1 cellular context compared by ENCODE assay signal in the genomic region with DNA sequence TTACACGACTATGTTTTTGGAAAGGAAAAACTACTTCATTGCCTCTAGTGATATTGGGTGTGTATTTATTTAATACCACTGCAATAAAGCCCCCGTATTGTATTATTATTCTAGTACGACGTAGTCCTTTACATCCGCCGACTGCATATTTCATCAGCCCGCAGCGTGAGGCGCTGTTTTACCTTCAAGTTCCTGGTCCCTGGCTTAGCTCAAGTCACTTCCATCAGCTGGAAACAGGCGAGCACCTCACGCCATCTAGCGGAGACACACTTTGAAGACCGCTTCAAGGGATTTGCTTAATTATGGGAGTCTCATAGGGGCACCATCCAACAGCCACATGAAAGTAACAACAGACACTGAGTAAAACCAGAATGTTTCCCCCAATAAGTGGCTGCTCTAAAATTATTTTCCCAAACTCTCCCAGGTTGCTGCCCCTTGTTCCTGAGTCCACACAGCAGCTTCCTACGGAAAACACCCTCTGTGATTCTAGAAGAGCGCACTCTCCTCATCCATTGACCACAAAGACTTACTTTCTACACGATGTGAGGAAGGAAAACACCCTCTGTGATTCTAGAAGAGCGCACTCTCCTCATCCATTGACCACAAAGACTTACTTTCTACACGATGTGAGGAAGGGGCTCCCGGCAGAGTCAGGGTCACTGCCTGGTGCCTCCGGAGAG.
TF ChIP-seq lines count a peak whose summit lies in the region.

No MANE protein-coding gene starts in this region.

TF ChIP-seq in K562, 482 proteins besides CTCF, POLR2A, EP300 and RAD21 (continued from another document and continues in another):
- TF ChIP-seq, protein P1, sequence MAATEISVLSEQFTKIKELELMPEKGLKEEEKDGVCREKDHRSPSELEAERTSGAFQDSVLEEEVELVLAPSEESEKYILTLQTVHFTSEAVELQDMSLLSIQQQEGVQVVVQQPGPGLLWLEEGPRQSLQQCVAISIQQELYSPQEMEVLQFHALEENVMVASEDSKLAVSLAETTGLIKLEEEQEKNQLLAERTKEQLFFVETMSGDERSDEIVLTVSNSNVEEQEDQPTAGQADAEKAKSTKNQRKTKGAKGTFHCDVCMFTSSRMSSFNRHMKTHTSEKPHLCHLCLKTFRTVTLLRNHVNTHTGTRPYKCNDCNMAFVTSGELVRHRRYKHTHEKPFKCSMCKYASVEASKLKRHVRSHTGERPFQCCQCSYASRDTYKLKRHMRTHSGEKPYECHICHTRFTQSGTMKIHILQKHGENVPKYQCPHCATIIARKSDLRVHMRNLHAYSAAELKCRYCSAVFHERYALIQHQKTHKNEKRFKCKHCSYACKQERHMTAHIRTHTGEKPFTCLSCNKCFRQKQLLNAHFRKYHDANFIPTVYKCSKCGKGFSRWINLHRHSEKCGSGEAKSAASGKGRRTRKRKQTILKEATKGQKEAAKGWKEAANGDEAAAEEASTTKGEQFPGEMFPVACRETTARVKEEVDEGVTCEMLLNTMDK (IDR thresholded peaks at IDR 0.05; ENCODE audit: borderline replicate concordance, insufficient read depth, low read depth, low read length, poor library complexity, severe bottlenecking): peak; percentile 50
- TF ChIP-seq GABPB1 (CRISPR knock-in tag; IDR thresholded peaks at IDR 0.05): no peak
- TF ChIP-seq ZEB2 (IDR thresholded peaks at IDR 0.05): no peak
- peak; percentile 83; the same call in 1 of the 2 replicates for TF ChIP-seq CEBPG (CRISPR knock-in tag; IDR thresholded peaks at IDR 0.05)
- TF ChIP-seq CEBPG (tag; conservative IDR thresholded peaks at IDR 0.05 in 1 of 2, IDR thresholded peaks at IDR 0.05 in 1 of 2): peak; percentile 25 to 42; a peak in 2 of 4 replicates
- TF ChIP-seq SPI1 (IDR thresholded peaks at IDR 0.05; ENCODE audit: borderline replicate concordance, low read depth, low read length): no peak
- no peak for TF ChIP-seq LARP7 (IDR thresholded peaks at IDR 0.05)
- peak; percentile 43; the same call in 1 of the 2 replicates for TF ChIP-seq MYC (IDR thresholded peaks at IDR 0.05; ENCODE audit: low read depth, low read length)
- TF ChIP-seq MYC (CRISPR knock-in tag; IDR thresholded peaks at IDR 0.05; ENCODE audit: borderline replicate concordance, low read depth): no peak
- no peak for TF ChIP-seq ZNF197 (CRISPR knock-in tag; IDR thresholded peaks at IDR 0.05; ENCODE audit: low read depth)
- no peak for TF ChIP-seq NFYB (IDR thresholded peaks at IDR 0.05; ENCODE audit: extremely low read depth, insufficient read length)
- TF ChIP-seq, protein P2, sequence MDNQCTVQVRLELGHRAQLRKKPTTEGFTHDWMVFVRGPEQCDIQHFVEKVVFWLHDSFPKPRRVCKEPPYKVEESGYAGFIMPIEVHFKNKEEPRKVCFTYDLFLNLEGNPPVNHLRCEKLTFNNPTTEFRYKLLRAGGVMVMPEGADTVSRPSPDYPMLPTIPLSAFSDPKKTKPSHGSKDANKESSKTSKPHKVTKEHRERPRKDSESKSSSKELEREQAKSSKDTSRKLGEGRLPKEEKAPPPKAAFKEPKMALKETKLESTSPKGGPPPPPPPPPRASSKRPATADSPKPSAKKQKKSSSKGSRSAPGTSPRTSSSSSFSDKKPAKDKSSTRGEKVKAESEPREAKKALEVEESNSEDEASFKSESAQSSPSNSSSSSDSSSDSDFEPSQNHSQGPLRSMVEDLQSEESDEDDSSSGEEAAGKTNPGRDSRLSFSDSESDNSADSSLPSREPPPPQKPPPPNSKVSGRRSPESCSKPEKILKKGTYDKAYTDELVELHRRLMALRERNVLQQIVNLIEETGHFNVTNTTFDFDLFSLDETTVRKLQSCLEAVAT (IDR thresholded peaks at IDR 0.05): no peak
- TF ChIP-seq DACH1 (IDR thresholded peaks at IDR 0.05; ENCODE audit: partially characterized antibody): peak; percentile 57
- TF ChIP-seq, protein P3, sequence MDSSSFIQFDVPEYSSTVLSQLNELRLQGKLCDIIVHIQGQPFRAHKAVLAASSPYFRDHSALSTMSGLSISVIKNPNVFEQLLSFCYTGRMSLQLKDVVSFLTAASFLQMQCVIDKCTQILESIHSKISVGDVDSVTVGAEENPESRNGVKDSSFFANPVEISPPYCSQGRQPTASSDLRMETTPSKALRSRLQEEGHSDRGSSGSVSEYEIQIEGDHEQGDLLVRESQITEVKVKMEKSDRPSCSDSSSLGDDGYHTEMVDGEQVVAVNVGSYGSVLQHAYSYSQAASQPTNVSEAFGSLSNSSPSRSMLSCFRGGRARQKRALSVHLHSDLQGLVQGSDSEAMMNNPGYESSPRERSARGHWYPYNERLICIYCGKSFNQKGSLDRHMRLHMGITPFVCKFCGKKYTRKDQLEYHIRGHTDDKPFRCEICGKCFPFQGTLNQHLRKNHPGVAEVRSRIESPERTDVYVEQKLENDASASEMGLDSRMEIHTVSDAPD (CRISPR knock-in tag; IDR thresholded peaks at IDR 0.05): no peak
- TF ChIP-seq, protein P4, sequence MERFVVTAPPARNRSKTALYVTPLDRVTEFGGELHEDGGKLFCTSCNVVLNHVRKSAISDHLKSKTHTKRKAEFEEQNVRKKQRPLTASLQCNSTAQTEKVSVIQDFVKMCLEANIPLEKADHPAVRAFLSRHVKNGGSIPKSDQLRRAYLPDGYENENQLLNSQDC (CRISPR knock-in tag; IDR thresholded peaks at IDR 0.05): no peak
- TF ChIP-seq EHMT2 (IDR thresholded peaks at IDR 0.05): no peak
- TF ChIP-seq RBM17 (IDR thresholded peaks at IDR 0.05; ENCODE audit: borderline replicate concordance, low read depth, low read length): no peak
- no peak for TF ChIP-seq HNRNPUL1 (IDR thresholded peaks at IDR 0.05; ENCODE audit: low read length)
- TF ChIP-seq PURB (CRISPR knock-in tag; IDR thresholded peaks at IDR 0.05; ENCODE audit: low read depth): no peak
- no peak for TF ChIP-seq ZNF778 (CRISPR knock-in tag; IDR thresholded peaks at IDR 0.05)
- peak in 1 of 2 experiments; percentile 54; a peak in 1 of 4 replicates for TF ChIP-seq MAZ (CRISPR knock-in tag; conservative IDR thresholded peaks at IDR 0.05 in 1 of 2, IDR thresholded peaks at IDR 0.05 in 1 of 2)
- TF ChIP-seq, protein P5, sequence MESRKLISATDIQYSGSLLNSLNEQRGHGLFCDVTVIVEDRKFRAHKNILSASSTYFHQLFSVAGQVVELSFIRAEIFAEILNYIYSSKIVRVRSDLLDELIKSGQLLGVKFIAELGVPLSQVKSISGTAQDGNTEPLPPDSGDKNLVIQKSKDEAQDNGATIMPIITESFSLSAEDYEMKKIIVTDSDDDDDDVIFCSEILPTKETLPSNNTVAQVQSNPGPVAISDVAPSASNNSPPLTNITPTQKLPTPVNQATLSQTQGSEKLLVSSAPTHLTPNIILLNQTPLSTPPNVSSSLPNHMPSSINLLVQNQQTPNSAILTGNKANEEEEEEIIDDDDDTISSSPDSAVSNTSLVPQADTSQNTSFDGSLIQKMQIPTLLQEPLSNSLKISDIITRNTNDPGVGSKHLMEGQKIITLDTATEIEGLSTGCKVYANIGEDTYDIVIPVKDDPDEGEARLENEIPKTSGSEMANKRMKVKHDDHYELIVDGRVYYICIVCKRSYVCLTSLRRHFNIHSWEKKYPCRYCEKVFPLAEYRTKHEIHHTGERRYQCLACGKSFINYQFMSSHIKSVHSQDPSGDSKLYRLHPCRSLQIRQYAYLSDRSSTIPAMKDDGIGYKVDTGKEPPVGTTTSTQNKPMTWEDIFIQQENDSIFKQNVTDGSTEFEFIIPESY (CRISPR knock-in tag; IDR thresholded peaks at IDR 0.05): no peak
- no peak for TF ChIP-seq MAFF (IDR thresholded peaks at IDR 0.05; ENCODE audit: low read length)
- TF ChIP-seq, protein P6, sequence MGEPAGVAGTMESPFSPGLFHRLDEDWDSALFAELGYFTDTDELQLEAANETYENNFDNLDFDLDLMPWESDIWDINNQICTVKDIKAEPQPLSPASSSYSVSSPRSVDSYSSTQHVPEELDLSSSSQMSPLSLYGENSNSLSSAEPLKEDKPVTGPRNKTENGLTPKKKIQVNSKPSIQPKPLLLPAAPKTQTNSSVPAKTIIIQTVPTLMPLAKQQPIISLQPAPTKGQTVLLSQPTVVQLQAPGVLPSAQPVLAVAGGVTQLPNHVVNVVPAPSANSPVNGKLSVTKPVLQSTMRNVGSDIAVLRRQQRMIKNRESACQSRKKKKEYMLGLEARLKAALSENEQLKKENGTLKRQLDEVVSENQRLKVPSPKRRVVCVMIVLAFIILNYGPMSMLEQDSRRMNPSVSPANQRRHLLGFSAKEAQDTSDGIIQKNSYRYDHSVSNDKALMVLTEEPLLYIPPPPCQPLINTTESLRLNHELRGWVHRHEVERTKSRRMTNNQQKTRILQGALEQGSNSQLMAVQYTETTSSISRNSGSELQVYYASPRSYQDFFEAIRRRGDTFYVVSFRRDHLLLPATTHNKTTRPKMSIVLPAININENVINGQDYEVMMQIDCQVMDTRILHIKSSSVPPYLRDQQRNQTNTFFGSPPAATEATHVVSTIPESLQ (CRISPR knock-in tag; IDR thresholded peaks at IDR 0.05): no peak
- no peak for TF ChIP-seq ZNF668 (CRISPR knock-in tag; IDR thresholded peaks at IDR 0.05)
- peak; percentile 91 for TF ChIP-seq SMC3 (conservative IDR thresholded peaks at IDR 0.05; ENCODE audit: insufficient read depth, low read depth, low read length)
- no peak for TF ChIP-seq RFX7 (CRISPR knock-in tag; IDR thresholded peaks at IDR 0.05)
- peak; percentile 63; the same call in 1 of the 2 replicates for TF ChIP-seq STAG1 (CRISPR knock-in tag; IDR thresholded peaks at IDR 0.05; ENCODE audit: borderline replicate concordance)
- TF ChIP-seq HNRNPH1 (optimal IDR thresholded peaks at IDR 0.05; ENCODE audit: low read depth, low read length): no peak
- no peak for TF ChIP-seq ZNF717 (CRISPR knock-in tag; IDR thresholded peaks at IDR 0.05)
- peak; percentile 4 for TF ChIP-seq MEIS2 (IDR thresholded peaks at IDR 0.05; ENCODE audit: partially characterized antibody)
- TF ChIP-seq SP1 (CRISPR knock-in tag; IDR thresholded peaks at IDR 0.05): no peak
- TF ChIP-seq ZFP1 (CRISPR knock-in tag; IDR thresholded peaks at IDR 0.05): no peak
- no peak for TF ChIP-seq ZSCAN29 (IDR thresholded peaks at IDR 0.05)
- TF ChIP-seq, protein P7, sequence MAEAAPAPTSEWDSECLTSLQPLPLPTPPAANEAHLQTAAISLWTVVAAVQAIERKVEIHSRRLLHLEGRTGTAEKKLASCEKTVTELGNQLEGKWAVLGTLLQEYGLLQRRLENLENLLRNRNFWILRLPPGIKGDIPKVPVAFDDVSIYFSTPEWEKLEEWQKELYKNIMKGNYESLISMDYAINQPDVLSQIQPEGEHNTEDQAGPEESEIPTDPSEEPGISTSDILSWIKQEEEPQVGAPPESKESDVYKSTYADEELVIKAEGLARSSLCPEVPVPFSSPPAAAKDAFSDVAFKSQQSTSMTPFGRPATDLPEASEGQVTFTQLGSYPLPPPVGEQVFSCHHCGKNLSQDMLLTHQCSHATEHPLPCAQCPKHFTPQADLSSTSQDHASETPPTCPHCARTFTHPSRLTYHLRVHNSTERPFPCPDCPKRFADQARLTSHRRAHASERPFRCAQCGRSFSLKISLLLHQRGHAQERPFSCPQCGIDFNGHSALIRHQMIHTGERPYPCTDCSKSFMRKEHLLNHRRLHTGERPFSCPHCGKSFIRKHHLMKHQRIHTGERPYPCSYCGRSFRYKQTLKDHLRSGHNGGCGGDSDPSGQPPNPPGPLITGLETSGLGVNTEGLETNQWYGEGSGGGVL (CRISPR knock-in tag; IDR thresholded peaks at IDR 0.05): no peak
- TF ChIP-seq, protein P8, sequence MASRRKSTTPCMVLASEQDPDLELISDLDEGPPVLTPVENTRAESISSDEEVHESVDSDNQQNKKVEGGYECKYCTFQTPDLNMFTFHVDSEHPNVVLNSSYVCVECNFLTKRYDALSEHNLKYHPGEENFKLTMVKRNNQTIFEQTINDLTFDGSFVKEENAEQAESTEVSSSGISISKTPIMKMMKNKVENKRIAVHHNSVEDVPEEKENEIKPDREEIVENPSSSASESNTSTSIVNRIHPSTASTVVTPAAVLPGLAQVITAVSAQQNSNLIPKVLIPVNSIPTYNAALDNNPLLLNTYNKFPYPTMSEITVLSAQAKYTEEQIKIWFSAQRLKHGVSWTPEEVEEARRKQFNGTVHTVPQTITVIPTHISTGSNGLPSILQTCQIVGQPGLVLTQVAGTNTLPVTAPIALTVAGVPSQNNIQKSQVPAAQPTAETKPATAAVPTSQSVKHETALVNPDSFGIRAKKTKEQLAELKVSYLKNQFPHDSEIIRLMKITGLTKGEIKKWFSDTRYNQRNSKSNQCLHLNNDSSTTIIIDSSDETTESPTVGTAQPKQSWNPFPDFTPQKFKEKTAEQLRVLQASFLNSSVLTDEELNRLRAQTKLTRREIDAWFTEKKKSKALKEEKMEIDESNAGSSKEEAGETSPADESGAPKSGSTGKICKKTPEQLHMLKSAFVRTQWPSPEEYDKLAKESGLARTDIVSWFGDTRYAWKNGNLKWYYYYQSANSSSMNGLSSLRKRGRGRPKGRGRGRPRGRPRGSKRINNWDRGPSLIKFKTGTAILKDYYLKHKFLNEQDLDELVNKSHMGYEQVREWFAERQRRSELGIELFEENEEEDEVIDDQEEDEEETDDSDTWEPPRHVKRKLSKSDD (conservative IDR thresholded peaks at IDR 0.05; ENCODE audit: low read length): no peak
- TF ChIP-seq, protein P9, sequence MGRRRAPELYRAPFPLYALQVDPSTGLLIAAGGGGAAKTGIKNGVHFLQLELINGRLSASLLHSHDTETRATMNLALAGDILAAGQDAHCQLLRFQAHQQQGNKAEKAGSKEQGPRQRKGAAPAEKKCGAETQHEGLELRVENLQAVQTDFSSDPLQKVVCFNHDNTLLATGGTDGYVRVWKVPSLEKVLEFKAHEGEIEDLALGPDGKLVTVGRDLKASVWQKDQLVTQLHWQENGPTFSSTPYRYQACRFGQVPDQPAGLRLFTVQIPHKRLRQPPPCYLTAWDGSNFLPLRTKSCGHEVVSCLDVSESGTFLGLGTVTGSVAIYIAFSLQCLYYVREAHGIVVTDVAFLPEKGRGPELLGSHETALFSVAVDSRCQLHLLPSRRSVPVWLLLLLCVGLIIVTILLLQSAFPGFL (CRISPR knock-in tag; IDR thresholded peaks at IDR 0.05): no peak
- TF ChIP-seq ZNF347 (CRISPR knock-in tag; IDR thresholded peaks at IDR 0.05; ENCODE audit: low read depth): no peak
- TF ChIP-seq, protein P10, sequence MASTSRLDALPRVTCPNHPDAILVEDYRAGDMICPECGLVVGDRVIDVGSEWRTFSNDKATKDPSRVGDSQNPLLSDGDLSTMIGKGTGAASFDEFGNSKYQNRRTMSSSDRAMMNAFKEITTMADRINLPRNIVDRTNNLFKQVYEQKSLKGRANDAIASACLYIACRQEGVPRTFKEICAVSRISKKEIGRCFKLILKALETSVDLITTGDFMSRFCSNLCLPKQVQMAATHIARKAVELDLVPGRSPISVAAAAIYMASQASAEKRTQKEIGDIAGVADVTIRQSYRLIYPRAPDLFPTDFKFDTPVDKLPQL (IDR thresholded peaks at IDR 0.05; ENCODE audit: extremely low read depth, insufficient read length): no peak
- no peak for TF ChIP-seq FIP1L1 (IDR thresholded peaks at IDR 0.05; ENCODE audit: low read depth, low read length, poor library complexity, severe bottlenecking)
- no peak for TF ChIP-seq TCF7 (IDR thresholded peaks at IDR 0.05; ENCODE audit: borderline replicate concordance)
- TF ChIP-seq ZFP36 (IDR thresholded peaks at IDR 0.05; ENCODE audit: low read depth, low read length, partially characterized antibody): peak; percentile 5
- no peak for TF ChIP-seq MXI1 (IDR thresholded peaks at IDR 0.05; ENCODE audit: low read depth, low read length)
- no peak for TF ChIP-seq ELF4 (CRISPR knock-in tag; IDR thresholded peaks at IDR 0.05)
